Comparison of ENCODE assay signal across 17 cellular contexts in genomic region chr16:51888534-51888933, GRCh38.
DNase-seq lines count a peak whose midpoint lies in the region; ATAC-seq and TF ChIP-seq lines count a peak whose summit lies in the region.
"Had no signal": no experiment of that assay in that cellular context is flagged by ENCODE, and none has a peak within 500 bp of the region (broad histone marks: within the 10 kb centered on the region; RNA-seq: fewer than 3 reads in every experiment).

No MANE protein-coding gene starts in this region.

- POLR2A ChIA-PET in CD8-positive, alpha-beta T cell (lab: Charles Lee): no interaction called here

- no peak overlapping the region for H4K91ac ChIP-seq in mesenchymal stem cell (ENCODE audit: low read length)

- ATAC-seq in GM23338: no peak
- ATAC-seq in CD8-positive, alpha-beta T cell: no peak
- no peak for ATAC-seq in GM21515 (IDR thresholded peaks at IDR 0.05; ENCODE audit: unreplicated experiment)
- ATAC-seq: A549 had no signal

- no peak for DNase-seq in GM23338 (ENCODE audit: low spot score)
- peak; percentile 35 for DNase-seq in M059J (ENCODE audit: low read depth)
- peak; percentile 17 for DNase-seq in epithelial cell of esophagus (ENCODE audit: low read depth)
- peak; percentile 44 for DNase-seq in mesenchymal stem cell
- DNase-seq in CD8-positive, alpha-beta T cell: no peak
- DNase-seq in NCI-H226: no peak
- DNase-seq: BE2C; CD4-positive, alpha-beta memory T cell; COR-L47; DMS153; DMS79 treated with DMSO at 0.1 percent for 48 hours; GDM1; GOT3; H9 had no signal

- no peak overlapping the region for H3K9ac ChIP-seq in mesenchymal stem cell (ENCODE audit: low read length)

- H3K36me3 Mint-ChIP-seq in GM23338 (ENCODE audit: low read depth): peaks cover 8% of the 10 kb centered on the region
- H3K36me3 Mint-ChIP-seq in CD8-positive, alpha-beta T cell: no peaks in the 10 kb centered on the region
- H3K36me3 Mint-ChIP-seq: CD4-positive, alpha-beta memory T cell had no signal

- H2AFZ ChIP-seq in GM23338 (peak overlapping the region; percentile 53; the same call in 1 of the 2 replicates), mesenchymal stem cell (ENCODE audit: low read depth, low read length) (no peak overlapping the region)

- no peak overlapping the region for H2BK120ac ChIP-seq in mesenchymal stem cell (ENCODE audit: low read depth, low read length)

- H3K36me3 ChIP-seq in GM23338 (ENCODE audit: insufficient read depth) (no peaks in the 10 kb centered on the region), mesenchymal stem cell (ENCODE audit: control insufficient read depth in 1 of 2, insufficient read depth in 2 of 2, low read depth in 1 of 2, low read length in 2 of 2) (no peaks in the 10 kb centered on the region)
- no peaks in the 10 kb centered on the region for H3K36me3 ChIP-seq in CD8-positive, alpha-beta T cell (ENCODE audit: insufficient read depth, low read length)
- H3K36me3 ChIP-seq: BE2C had no signal

- no peak overlapping the region for H3K27ac Mint-ChIP-seq in GM23338
- no peak overlapping the region for H3K27ac Mint-ChIP-seq in CD8-positive, alpha-beta T cell
- H3K27ac Mint-ChIP-seq: CD4-positive, alpha-beta memory T cell; H9 had no signal

- CTCF ChIA-PET in CD8-positive, alpha-beta T cell (lab: Charles Lee): no interaction called here

- H4K8ac ChIP-seq in mesenchymal stem cell (ENCODE audit: low read length): no peak overlapping the region

- H3K9me2 ChIP-seq in GM23338 (ENCODE audit: insufficient read depth): no peaks in the 10 kb centered on the region

- TF ChIP-seq CTCF in GM23338 (conservative IDR thresholded peaks at IDR 0.05; ENCODE audit: low read depth in 2 of 2): no peak
- no peak for TF ChIP-seq CTCF in epithelial cell of esophagus (IDR thresholded peaks at IDR 0.05; ENCODE audit: insufficient read depth, low read depth, low read length, missing control alignments)
- TF ChIP-seq CTCF in CD8-positive, alpha-beta T cell (IDR thresholded peaks at IDR 0.05): no peak

- H2BK5ac ChIP-seq in mesenchymal stem cell (ENCODE audit: low read depth, low read length, poor library complexity, severe bottlenecking): no peak overlapping the region

- H3K79me2 ChIP-seq in GM23338 (replicated peaks; ENCODE audit: insufficient read depth): no peaks in the 10 kb centered on the region

- no peak overlapping the region for H3K4me3 Mint-ChIP-seq in GM23338
- no peak overlapping the region for H3K4me3 Mint-ChIP-seq in CD8-positive, alpha-beta T cell
- H3K4me3 Mint-ChIP-seq: CD4-positive, alpha-beta memory T cell; H9 had no signal

- no peaks in the 10 kb centered on the region for H4K20me1 ChIP-seq in GM23338 (replicated peaks; ENCODE audit: insufficient read depth)

- H3K9me3 Mint-ChIP-seq in GM23338: no peaks in the 10 kb centered on the region
- H3K9me3 Mint-ChIP-seq in CD8-positive, alpha-beta T cell: peaks cover 2% of the 10 kb centered on the region

- no peak overlapping the region for H2BK12ac ChIP-seq in mesenchymal stem cell (ENCODE audit: low read length in 2 of 2)

- H3K4ac ChIP-seq in mesenchymal stem cell (ENCODE audit: low read depth in 1 of 2, low read length in 2 of 2): no peak overlapping the region

- H2AK5ac ChIP-seq in mesenchymal stem cell (ENCODE audit: low read length, severe bottlenecking): no peak overlapping the region

- H3K79me1 ChIP-seq in mesenchymal stem cell (replicated peaks; ENCODE audit: low read length, poor library complexity, severe bottlenecking): no peaks in the 10 kb centered on the region

- H3K27ac ChIP-seq in GM23338 (ENCODE audit: low read depth) (no peak overlapping the region), mesenchymal stem cell (ENCODE audit: low read length, poor library complexity, severe bottlenecking) (no peak overlapping the region)
- H3K27ac ChIP-seq in CD8-positive, alpha-beta T cell (ENCODE audit: low read depth, low read length): no peak overlapping the region
- H3K27ac ChIP-seq: A549, C4-2B had no signal

- H3K27me3 ChIP-seq in GM23338 (ENCODE audit: insufficient read depth): no peaks in the 10 kb centered on the region
- H3K27me3 ChIP-seq in mesenchymal stem cell (ENCODE audit: control insufficient read depth in 1 of 2, insufficient read depth in 1 of 2, low read length in 2 of 2): no peaks in the 10 kb centered on the region
- no peaks in the 10 kb centered on the region for H3K27me3 ChIP-seq in CD8-positive, alpha-beta T cell (ENCODE audit: insufficient read depth, low read length)
- H3K27me3 ChIP-seq: BE2C had no signal

- no peak overlapping the region for H3K14ac ChIP-seq in mesenchymal stem cell (ENCODE audit: low read length in 2 of 2)

- H3K23ac ChIP-seq in mesenchymal stem cell (ENCODE audit: low read length in 2 of 2): no peak overlapping the region

- H3K4me2 ChIP-seq in GM23338: no peak overlapping the region
- no peak overlapping the region for H3K4me2 ChIP-seq in mesenchymal stem cell (ENCODE audit: low read length, poor library complexity, severe bottlenecking)
- H3K4me2 ChIP-seq: A549 had no signal

- H3K18ac ChIP-seq in mesenchymal stem cell (ENCODE audit: low read depth in 1 of 2, low read length in 2 of 2): no peak overlapping the region

- H3K9me3 ChIP-seq in mesenchymal stem cell (ENCODE audit: control insufficient read depth, low read length): no peaks in the 10 kb centered on the region
- no peaks in the 10 kb centered on the region for H3K9me3 ChIP-seq in CD8-positive, alpha-beta T cell (ENCODE audit: low read length)
- H3K9me3 ChIP-seq: A549, BE2C had no signal

- no CpG with 5 or more reads among the region's 1 CpG for WGBS in mesenchymal stem cell

- intact Hi-C loops in CD8-positive, alpha-beta T cell (cut with DNase I, micrococcal nuclease): no loop called here

- no peak overlapping the region for H2BK15ac ChIP-seq in mesenchymal stem cell (ENCODE audit: low read depth, poor library complexity, severe bottlenecking)

- H3K4me1 ChIP-seq in GM23338 (ENCODE audit: insufficient read depth): peaks cover 4% of the 10 kb centered on the region; the same call in 1 of the 2 replicates
- no peaks in the 10 kb centered on the region for H3K4me1 ChIP-seq in mesenchymal stem cell (ENCODE audit: control insufficient read depth, insufficient read depth, low read depth, low read length)
- H3K4me1 ChIP-seq in CD8-positive, alpha-beta T cell (ENCODE audit: insufficient read depth, low read length): no peaks in the 10 kb centered on the region
- H3K4me1 ChIP-seq: A549 had no signal

- H3K4me1 Mint-ChIP-seq in GM23338: peaks cover 3% of the 10 kb centered on the region
- no peaks in the 10 kb centered on the region for H3K4me1 Mint-ChIP-seq in CD8-positive, alpha-beta T cell (ENCODE audit: low read depth)
- H3K4me1 Mint-ChIP-seq: CD4-positive, alpha-beta memory T cell had no signal

- H3F3A ChIP-seq in GM23338 (replicated peaks; ENCODE audit: low read depth): no peaks in the 10 kb centered on the region

- H3K4me3 ChIP-seq in GM23338 (no peak overlapping the region), epithelial cell of esophagus (ENCODE audit: low read length) (no peak overlapping the region), mesenchymal stem cell (ENCODE audit: insufficient read depth in 1 of 2, low read depth in 1 of 2, low read length in 2 of 2) (no peak overlapping the region)
- H3K4me3 ChIP-seq in CD8-positive, alpha-beta T cell (ENCODE audit: low read depth, low read length): no peak overlapping the region
- H3K4me3 ChIP-seq: A549 had no signal

- no peaks in the 10 kb centered on the region for H3K27me3 Mint-ChIP-seq in GM23338 (ENCODE audit: insufficient read depth, low read depth, poor library complexity)
- H3K27me3 Mint-ChIP-seq in CD8-positive, alpha-beta T cell (ENCODE audit: low read depth): no peaks in the 10 kb centered on the region
- H3K27me3 Mint-ChIP-seq: CD4-positive, alpha-beta memory T cell had no signal

TF ChIP-seq in GM23338, 12 proteins besides CTCF, POLR2A, EP300 and RAD21 (continues in another document):
- TF ChIP-seq ZNF114 (CRISPR knock-in tag; IDR thresholded peaks at IDR 0.05): no peak
- TF ChIP-seq ETS1 (IDR thresholded peaks at IDR 0.05): no peak
- TF ChIP-seq EZH2 (IDR thresholded peaks at IDR 0.05; ENCODE audit: low read depth, unreplicated experiment): no peak
- no peak for TF ChIP-seq CREB1 (CRISPR knock-in tag; IDR thresholded peaks at IDR 0.05; ENCODE audit: low read depth)
- no peak for TF ChIP-seq NANOG (IDR thresholded peaks at IDR 0.05; ENCODE audit: borderline replicate concordance)
- TF ChIP-seq JUNB (IDR thresholded peaks at IDR 0.05; ENCODE audit: unreplicated experiment): no peak
- TF ChIP-seq ZNF331 (CRISPR knock-in tag; IDR thresholded peaks at IDR 0.05; ENCODE audit: low read depth): no peak

Comparison
In these comparisons a context has a peak if more than half of its experiments do, and no peak if none do; other contexts are left out.
1. DNase-seq: peak in M059J (single experiment), epithelial cell of esophagus (single experiment) and mesenchymal stem cell (single experiment); none in GM23338 (single experiment), CD8-positive, alpha-beta T cell (0 of 7) and NCI-H226 (single experiment).